In the genomic region with DNA sequence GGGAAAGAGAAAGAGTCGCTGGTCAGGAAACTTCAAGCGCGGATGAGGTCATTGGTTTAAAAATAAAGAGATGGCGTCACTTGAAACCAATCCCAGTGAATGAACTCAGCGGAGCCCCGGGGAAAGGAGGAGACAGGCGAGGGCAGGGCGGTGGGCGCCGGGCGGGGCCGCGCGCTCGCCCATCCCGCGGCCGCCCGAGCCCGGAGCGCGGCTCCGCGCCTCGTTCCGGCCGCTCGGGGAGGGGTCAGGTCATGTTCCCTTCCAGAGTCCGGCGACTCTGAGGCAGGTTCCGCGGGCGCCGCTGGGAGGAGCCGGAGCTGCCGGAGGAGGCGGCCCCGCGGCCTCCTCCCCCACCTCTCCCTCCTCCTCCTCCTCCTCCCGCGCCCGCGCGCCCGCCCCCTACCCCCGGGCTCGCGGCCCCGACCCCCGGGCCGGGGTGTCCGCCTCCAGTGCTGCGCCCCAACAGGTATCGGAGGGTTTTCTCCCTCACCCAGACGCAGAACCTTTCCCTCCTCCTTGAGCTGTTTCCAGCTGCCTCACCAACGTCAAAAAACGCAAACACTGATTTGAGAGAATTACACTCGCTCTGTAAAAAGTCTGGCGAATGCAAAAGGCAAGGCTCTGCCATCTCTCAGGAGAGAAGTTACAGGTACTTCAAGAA, we compare ENCODE assay signal across 8 cellular contexts. TPM values are rescaled to one million over a fixed set of nuclear protein-coding genes. Genes with fewer than 3 reads are reported as not detected.
A peak's percentile ranks its signal among the peaks of the same experiment; 100 is the strongest.
DNase-seq lines count a peak whose midpoint lies in the region; ATAC-seq and TF ChIP-seq lines count a peak whose summit lies in the region.

A gene with protein sequence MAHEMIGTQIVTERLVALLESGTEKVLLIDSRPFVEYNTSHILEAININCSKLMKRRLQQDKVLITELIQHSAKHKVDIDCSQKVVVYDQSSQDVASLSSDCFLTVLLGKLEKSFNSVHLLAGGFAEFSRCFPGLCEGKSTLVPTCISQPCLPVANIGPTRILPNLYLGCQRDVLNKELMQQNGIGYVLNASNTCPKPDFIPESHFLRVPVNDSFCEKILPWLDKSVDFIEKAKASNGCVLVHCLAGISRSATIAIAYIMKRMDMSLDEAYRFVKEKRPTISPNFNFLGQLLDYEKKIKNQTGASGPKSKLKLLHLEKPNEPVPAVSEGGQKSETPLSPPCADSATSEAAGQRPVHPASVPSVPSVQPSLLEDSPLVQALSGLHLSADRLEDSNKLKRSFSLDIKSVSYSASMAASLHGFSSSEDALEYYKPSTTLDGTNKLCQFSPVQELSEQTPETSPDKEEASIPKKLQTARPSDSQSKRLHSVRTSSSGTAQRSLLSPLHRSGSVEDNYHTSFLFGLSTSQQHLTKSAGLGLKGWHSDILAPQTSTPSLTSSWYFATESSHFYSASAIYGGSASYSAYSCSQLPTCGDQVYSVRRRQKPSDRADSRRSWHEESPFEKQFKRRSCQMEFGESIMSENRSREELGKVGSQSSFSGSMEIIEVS (minus strand): TSS at position 279 of the 661 bp plus-strand sequence. CDS start 41,765 bp downstream, outside the sequence.

- ATAC-seq in GM19395 (IDR thresholded peaks at IDR 0.05; ENCODE audit: unreplicated experiment) (peak; percentile 67), HG03558 (IDR thresholded peaks at IDR 0.05; ENCODE audit: extremely low read depth, unreplicated experiment) (peak; percentile 54)
- ATAC-seq in activated CD8-positive, alpha-beta T cell treated with anti-CD3 and anti-CD28 coated beads, Interleukin-2, amount 10 ng/mL, durations not matched to agents 7 days and 5 days, result peak; percentile 88

- peak; percentile 90 to 93 (median 91) for DNase-seq in CD4-positive, alpha-beta memory T cell
- DNase-seq in NCI-H82 (lab: John Stamatoyannopoulos, UW) (peak; percentile 89), ecto neural progenitor cell (ENCODE audit: low spot score) (peak; percentile 97), lower leg skin (ENCODE audit: low spot score in 2 of 2) (peak; percentile 93 to 97)
- peak; percentile 88 for DNase-seq in activated CD8-positive, alpha-beta T cell treated with anti-CD3 and anti-CD28 coated beads, Interleukin-2, amount 10 ng/mL, durations not matched to agents 7 days and 5 days
- peak; percentile 60 to 67 for DNase-seq in stimulated activated CD4-positive, alpha-beta T cell treated with anti-CD3 and anti-CD28 coated beads, Interleukin-4, amount 100 ng/mL, for 4 hours

- WGBS in lower leg skin, 2 donors, result 0 to 1% methylated on average over 39 to 46 of the region's 59 CpGs

- TF ChIP-seq POLR2A in lower leg skin (IDR thresholded peaks at IDR 0.05), result no peak

- no peaks in the 10 kb centered on the region for H3K27me3 ChIP-seq in CD4-positive, alpha-beta memory T cell (ENCODE audit: insufficient read depth, low read length)

- H3K9me3 ChIP-seq in CD4-positive, alpha-beta memory T cell (ENCODE audit: control insufficient read depth in 1 of 2, low read length in 2 of 2), result no peaks in the 10 kb centered on the region

- peaks cover 0 to 4% (median 0%) of the 10 kb centered on the region in 8 donors for H3K9me3 Mint-ChIP-seq in CD4-positive, alpha-beta memory T cell
- H3K9me3 Mint-ChIP-seq in activated CD8-positive, alpha-beta T cell treated with anti-CD3 and anti-CD28 coated beads, Interleukin-2, amount 10 ng/mL, durations not matched to agents 7 days and 5 days (ENCODE audit: insufficient read depth), result no peaks in the 10 kb centered on the region

- CTCF ChIA-PET in CD4-positive, alpha-beta memory T cell (lab: Charles Lee; ENCODE audit: partially characterized antibody), result interaction anchor here (0.7 to 4.2 kb wide), 22 partner anchors 9 to 205 kb away, joined by 3 to 88 read pairs (median 6); a partner anchor contains a TSS
- CTCF ChIA-PET in activated CD8-positive, alpha-beta T cell treated with anti-CD3 and anti-CD28 coated beads, Interleukin-2, amount 10 ng/mL, durations not matched to agents 7 days and 5 days (lab: Charles Lee), result interaction anchor here (0.9 to 2.6 kb wide), 23 partner anchors 8 to 205 kb away, joined by 3 to 46 read pairs (median 5); a partner anchor contains a TSS

- peak within 1 kb of the TSS; percentile 73 to 80 for H3K4me3 ChIP-seq in CD4-positive, alpha-beta memory T cell (ENCODE audit: low read length in 2 of 2)
- peak within 1 kb of the TSS; percentile 86 for H3K4me3 ChIP-seq in lower leg skin (ENCODE audit: low read depth, poor library complexity, severe bottlenecking)

- POLR2A ChIA-PET in CD4-positive, alpha-beta memory T cell (lab: Charles Lee; ENCODE audit: partially characterized antibody), result interaction anchor here (0.6 to 2.9 kb wide), 44 partner anchors 8 to 561 kb away, joined by 3 to 50 read pairs (median 4); a partner anchor contains a TSS
- POLR2A ChIA-PET in activated CD8-positive, alpha-beta T cell treated with anti-CD3 and anti-CD28 coated beads, Interleukin-2, amount 10 ng/mL, durations not matched to agents 7 days and 5 days (lab: Charles Lee), result interaction anchor here (0.7 to 1.9 kb wide), 20 partner anchors 8 to 206 kb away, joined by 3 to 15 read pairs (median 4); no protein-coding TSS in a partner anchor

- H3K4me1 Mint-ChIP-seq in CD4-positive, alpha-beta memory T cell, result peaks cover 25 to 51% (median 37%) of the 10 kb centered on the region in 4 donors
- H3K4me1 Mint-ChIP-seq in activated CD8-positive, alpha-beta T cell treated with anti-CD3 and anti-CD28 coated beads, Interleukin-2, amount 10 ng/mL, durations not matched to agents 7 days and 5 days (ENCODE audit: low read depth), result peaks cover 35% of the 10 kb centered on the region

- peaks cover 43% of the 10 kb centered on the region for H3K4me1 ChIP-seq in CD4-positive, alpha-beta memory T cell (ENCODE audit: insufficient read depth, low read length)

- no peak for TF ChIP-seq CTCF in lower leg skin (IDR thresholded peaks at IDR 0.05)

- H3K27me3 Mint-ChIP-seq in CD4-positive, alpha-beta memory T cell, result no peaks in the 10 kb centered on the region
- peaks cover 5% of the 10 kb centered on the region for H3K27me3 Mint-ChIP-seq in activated CD8-positive, alpha-beta T cell treated with anti-CD3 and anti-CD28 coated beads, Interleukin-2, amount 10 ng/mL, durations not matched to agents 7 days and 5 days (ENCODE audit: low read depth)

- H3K27ac ChIP-seq in CD4-positive, alpha-beta memory T cell (ENCODE audit: low read depth, low read length), result peak within 1 kb of the TSS; percentile 99

- peaks cover 5 to 14% of the 10 kb centered on the region in 2 donors for H3K36me3 Mint-ChIP-seq in CD4-positive, alpha-beta memory T cell
- peaks cover 12% of the 10 kb centered on the region for H3K36me3 Mint-ChIP-seq in activated CD8-positive, alpha-beta T cell treated with anti-CD3 and anti-CD28 coated beads, Interleukin-2, amount 10 ng/mL, durations not matched to agents 7 days and 5 days (ENCODE audit: low read depth)

- peak within 1 kb of the TSS; percentile 95 to 99 (median 99) for H3K27ac Mint-ChIP-seq in CD4-positive, alpha-beta memory T cell
- H3K27ac Mint-ChIP-seq in activated CD8-positive, alpha-beta T cell treated with anti-CD3 and anti-CD28 coated beads, Interleukin-2, amount 10 ng/mL, durations not matched to agents 7 days and 5 days, result peak within 1 kb of the TSS; percentile 91

- no peaks in the 10 kb centered on the region for H3K36me3 ChIP-seq in CD4-positive, alpha-beta memory T cell (ENCODE audit: insufficient read depth, low read length)

- intact Hi-C loops in CD4-positive, alpha-beta memory T cell (cut with micrococcal nuclease), result loop anchor here (1.0 to 5.0 kb wide), 3 partner anchors 49 to 250 kb away; a partner anchor contains a TSS
- intact Hi-C loops in lower leg skin (cut with DNase I; ENCODE audit: low total_unique reads), result no loop called here

- H3K4me3 Mint-ChIP-seq in CD4-positive, alpha-beta memory T cell, result peak within 1 kb of the TSS; percentile 92 to 95 (median 92)
- H3K4me3 Mint-ChIP-seq in activated CD8-positive, alpha-beta T cell treated with anti-CD3 and anti-CD28 coated beads, Interleukin-2, amount 10 ng/mL, durations not matched to agents 7 days and 5 days, result peak within 1 kb of the TSS; percentile 83

RNA-seq across cellular contexts. Expression of the gene that starts here (rescaled TPM):
- total RNA-seq in CD4-positive, alpha-beta memory T cell, result 100 to 1,000 TPM; 122 to 125 TPM
- polyA plus RNA-seq in CD4-positive, alpha-beta memory T cell, result 10 to 100 TPM; 16.8 to 22.8 TPM
- total RNA-seq in activated CD8-positive, alpha-beta T cell treated with anti-CD3 and anti-CD28 coated beads, Interleukin-2, amount 10 ng/mL, durations not matched to agents 7 days and 5 days, result 10 to 100 TPM; 17.4 to 19.0 TPM
- total RNA-seq in lower leg skin, result 10 to 100 TPM; 15.3 to 29.0 (median 25.0) TPM

Comparison
In these comparisons a context has a peak if more than half of its experiments do, and no peak if none do; other contexts are left out.
1. Peak in every context shown above with its lines: DNase-seq, ATAC-seq, H3K4me3 ChIP-seq and H3K27ac ChIP-seq.
2. RNA of the gene that starts here (total RNA-seq): 122 to 125 TPM in CD4-positive, alpha-beta memory T cell; 15.3 to 29.0 TPM in lower leg skin and 17.4 to 19.0 TPM in activated CD8-positive, alpha-beta T cell treated with anti-CD3 and anti-CD28 coated beads, Interleukin-2, amount 10 ng/mL, durations not matched to agents 7 days and 5 days; every median in the first group is over 4 times any median in the second.